8 cellular contexts compared by ENCODE assay signal in genomic region chr19:40464059-40465024, GRCh38. TPM values are rescaled to one million over a fixed set of nuclear protein-coding genes. Genes with fewer than 3 reads are reported as not detected.
DNase-seq lines count a peak whose midpoint lies in the region; ATAC-seq and TF ChIP-seq lines count a peak whose summit lies in the region.

No MANE protein-coding gene starts in this region.

- H3K27ac ChIP-seq in RWPE2 (ENCODE audit: poor library complexity, severe bottlenecking) (peak overlapping the region; percentile 47), foreskin keratinocyte (no peak overlapping the region), subcutaneous abdominal adipose tissue (ENCODE audit: low read depth, low read length) (peak overlapping the region; percentile 98)

- H2AFZ ChIP-seq in neuron (ENCODE audit: low read depth, low read length) = no peak overlapping the region

- H3K4me1 ChIP-seq in RWPE2 (ENCODE audit: insufficient read depth, poor library complexity, severe bottlenecking) (no peaks in the 10 kb centered on the region), foreskin keratinocyte (no peaks in the 10 kb centered on the region), neuron (ENCODE audit: insufficient read depth, low read length) (peaks cover 15% of the 10 kb centered on the region), subcutaneous abdominal adipose tissue (ENCODE audit: control insufficient read depth in 5 of 5, insufficient read depth in 5 of 5, low read length in 5 of 5) (peaks cover 13 to 63% (median 54%) of the 10 kb centered on the region in 5 donors)

- ATAC-seq in RWPE2 (ENCODE audit: low read depth) = peak; percentile 37
- ATAC-seq in foreskin keratinocyte = peak; percentile 47

- no peaks in the 10 kb centered on the region for H3K36me3 ChIP-seq in RWPE2 (ENCODE audit: low read depth)
- no peaks in the 10 kb centered on the region for H3K36me3 ChIP-seq in neuron (ENCODE audit: insufficient read depth, low read length)
- no peaks in the 10 kb centered on the region for H3K36me3 ChIP-seq in subcutaneous abdominal adipose tissue (ENCODE audit: control insufficient read depth in 5 of 5, insufficient read depth in 5 of 5, low read length in 5 of 5)

- TF ChIP-seq CTCF in LNCaP clone FGC (IDR thresholded peaks at IDR 0.05; ENCODE audit: control insufficient read depth, extremely low read depth, insufficient read depth) (peak; percentile 72), RWPE2 (IDR thresholded peaks at IDR 0.05; ENCODE audit: poor library complexity, severe bottlenecking) (peak; percentile 87), foreskin keratinocyte (conservative IDR thresholded peaks at IDR 0.05) (peak; percentile 96)

- no peaks in the 10 kb centered on the region for H3K9me3 ChIP-seq in RWPE2 (ENCODE audit: severe bottlenecking)
- H3K9me3 ChIP-seq in neuron (ENCODE audit: low read length) = no peaks in the 10 kb centered on the region
- no peaks in the 10 kb centered on the region for H3K9me3 ChIP-seq in subcutaneous abdominal adipose tissue (ENCODE audit: control insufficient read depth in 5 of 5, low read length in 5 of 5)

- H3K9ac ChIP-seq in subcutaneous abdominal adipose tissue (ENCODE audit: low read length in 5 of 5) = peak overlapping the region; percentile 78 to 87 (median 86)

- H3K27me3 ChIP-seq in RWPE2 (ENCODE audit: insufficient read depth, poor library complexity, severe bottlenecking) (peaks cover 4% of the 10 kb centered on the region), foreskin keratinocyte (peaks cover 18% of the 10 kb centered on the region), neuron (ENCODE audit: insufficient read depth, low read length) (peaks cover 22% of the 10 kb centered on the region), subcutaneous abdominal adipose tissue (ENCODE audit: control insufficient read depth in 5 of 5, insufficient read depth in 4 of 5, low read length in 5 of 5) (no peaks in the 10 kb centered on the region)

- DNase-seq in DMS53 (lab: John Stamatoyannopoulos, UW) = peak; percentile 97
- DNase-seq in LNCaP clone FGC (ENCODE audit: low read depth) = peak; percentile 40
- no peak for DNase-seq in RWPE2 (ENCODE audit: low spot score)
- DNase-seq in activated naive CD4-positive, alpha-beta T cell (lab: John Stamatoyannopoulos, UW) = peak; percentile 13 to 60 (median 42)
- DNase-seq in foreskin keratinocyte = peak; percentile 69 to 86
- DNase-seq in GM19240 (ENCODE audit: insufficient read length, low spot score) = no peak

- H3K4me3 ChIP-seq in LNCaP clone FGC (ENCODE audit: low read depth, low read length) (peak overlapping the region; percentile 90), RWPE2 (ENCODE audit: severe bottlenecking) (peak overlapping the region; percentile 54), neuron (ENCODE audit: low read length) (peak overlapping the region; percentile 85), subcutaneous abdominal adipose tissue (ENCODE audit: low read depth in 1 of 5, low read length in 5 of 5) (peak overlapping the region; percentile 60 to 82 (median 75))

RNA-seq across cellular contexts. Expression of gene BLVRB, which starts 1.2 kb away (rescaled TPM):
- 75.3 and 79.6 TPM in 2 replicates for total RNA-seq in foreskin keratinocyte
- polyA plus RNA-seq in foreskin keratinocyte = 101 and 124 TPM in 2 replicates

RNA-seq across cellular contexts. Expression of gene SPTBN4, which starts 2.5 kb away (rescaled TPM):
- total RNA-seq in foreskin keratinocyte = 0.56 and 0.92 TPM in 2 replicates
- 0.51 and 0.52 TPM in 2 replicates for polyA plus RNA-seq in foreskin keratinocyte

RNA-seq across cellular contexts. Expression of gene SERTAD3, which starts 20.2 kb away (rescaled TPM):
- 23.3 and 29.6 TPM in 2 replicates for total RNA-seq in foreskin keratinocyte
- polyA plus RNA-seq in foreskin keratinocyte = 22.3 and 24.1 TPM in 2 replicates

RNA-seq across cellular contexts. Expression of gene SERTAD1, which starts 38.5 kb away (rescaled TPM):
- 12.4 and 14.3 TPM in 2 replicates for total RNA-seq in foreskin keratinocyte
- 15.6 and 19.8 TPM in 2 replicates for polyA plus RNA-seq in foreskin keratinocyte

RNA-seq across cellular contexts. Expression of gene PRX, which starts 51.2 kb away (rescaled TPM):
- 0.95 TPM in 2 replicates for total RNA-seq in foreskin keratinocyte
- polyA plus RNA-seq in foreskin keratinocyte = 0.53 and 0.77 TPM in 2 replicates

Comparison
In these comparisons a context has a peak if more than half of its experiments do, and no peak if none do; other contexts are left out.
1. DNase-seq: peak in DMS53 (single experiment), LNCaP clone FGC (single experiment), activated naive CD4-positive, alpha-beta T cell (4 of 4) and foreskin keratinocyte (2 of 2); none in RWPE2 (single experiment) and GM19240 (single experiment).
2. Peak in every context shown above with its lines, with median percentiles within 50 percentile points of each other: H3K4me3 ChIP-seq and CTCF ChIP-seq.